9 cellular contexts compared by ENCODE assay signal in the genomic region with DNA sequence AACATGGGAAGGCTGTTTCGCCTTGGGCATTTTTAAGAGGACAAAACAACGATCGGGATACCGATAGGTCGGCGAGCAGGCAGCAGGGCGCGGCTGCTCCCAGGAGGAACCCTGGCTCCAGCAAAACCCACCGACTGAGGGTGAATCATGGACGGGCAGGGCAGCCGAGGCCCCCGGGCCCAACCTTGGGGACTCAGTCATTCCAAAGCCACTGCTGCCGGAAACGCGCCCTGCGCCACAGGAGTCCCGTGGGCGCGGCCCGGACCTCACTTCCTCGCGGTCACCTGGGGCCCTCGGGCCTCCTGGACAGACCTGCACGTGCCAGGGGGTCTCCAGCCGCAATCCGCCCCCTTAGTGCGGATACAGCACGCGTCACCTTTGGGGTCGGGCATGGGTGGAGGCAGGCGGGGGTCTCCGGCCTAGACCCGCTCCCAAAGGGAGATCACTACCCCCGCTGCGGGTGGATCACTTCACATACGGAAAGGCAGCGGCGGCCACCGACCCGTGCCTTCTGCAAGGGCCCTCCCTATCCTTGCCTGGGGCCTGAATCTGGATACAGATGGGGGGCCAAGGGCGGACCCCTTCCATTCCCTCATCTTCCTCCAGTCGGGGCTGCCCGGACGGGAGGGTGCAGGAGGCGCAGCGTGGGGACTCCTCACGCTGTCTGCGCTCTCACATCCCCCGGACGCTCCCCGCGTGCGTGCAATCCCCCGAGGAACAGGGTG. TPM values are rescaled to one million over a fixed set of nuclear protein-coding genes. Genes with fewer than 3 reads are reported as not detected.
DNase-seq lines count a peak whose midpoint lies in the region; ATAC-seq and TF ChIP-seq lines count a peak whose summit lies in the region.
"Had no signal": no experiment of that assay in that cellular context is flagged by ENCODE, and none has a peak within 500 bp of the region (broad histone marks: within the 10 kb centered on the region; RNA-seq: fewer than 3 reads in every experiment).

No MANE protein-coding gene starts in this region.

- H3K4me3 ChIP-seq in effector memory CD4-positive, alpha-beta T cell (ENCODE audit: insufficient read depth, low read depth, low read length, poor library complexity, severe bottlenecking), result peak overlapping the region; percentile 82
- peak overlapping the region; percentile 64 for H3K4me3 ChIP-seq in mesendoderm (ENCODE audit: low read length)

- TF ChIP-seq POLR2A in GM18505 (IDR thresholded peaks at IDR 0.05; ENCODE audit: borderline replicate concordance, extremely low read depth, insufficient read depth, insufficient read length), result no peak

- H3K36me3 ChIP-seq in effector memory CD4-positive, alpha-beta T cell (ENCODE audit: control insufficient read depth, insufficient read depth, low read length), result no peaks in the 10 kb centered on the region
- no peaks in the 10 kb centered on the region for H3K36me3 ChIP-seq in mesendoderm (ENCODE audit: control insufficient read depth, insufficient read depth, low read length)

- H4K5ac ChIP-seq in mesendoderm (ENCODE audit: low read length), result no peak overlapping the region

- peaks cover 28% of the 10 kb centered on the region for H3K36me3 Mint-ChIP-seq in activated CD8-positive, alpha-beta T cell treated with anti-CD3 and anti-CD28 coated beads, Interleukin-2, amount 10 ng/mL, durations not matched to agents 7 days and 5 days (ENCODE audit: low read depth)

- peak overlapping the region; percentile 43 for H3K18ac ChIP-seq in mesendoderm (ENCODE audit: low read length)

- no peaks in the 10 kb centered on the region for H3K27me3 Mint-ChIP-seq in activated CD8-positive, alpha-beta T cell treated with anti-CD3 and anti-CD28 coated beads, Interleukin-2, amount 10 ng/mL, durations not matched to agents 7 days and 5 days (ENCODE audit: low read depth)

- no peaks in the 10 kb centered on the region for H3K27me3 ChIP-seq in effector memory CD4-positive, alpha-beta T cell (replicated peaks; ENCODE audit: control insufficient read depth, insufficient read depth, low read length, poor library complexity, severe bottlenecking)
- H3K27me3 ChIP-seq in mesendoderm (ENCODE audit: insufficient read depth, low read length, poor library complexity), result no peaks in the 10 kb centered on the region

- H3K9me3 ChIP-seq in effector memory CD4-positive, alpha-beta T cell (ENCODE audit: control insufficient read depth, low read length), result no peaks in the 10 kb centered on the region

- DNase-seq in NCI-H2081 (lab: John Stamatoyannopoulos, UW) (peak; percentile 50 to 66), mesendoderm (peak; percentile 66), middle frontal gyrus (ENCODE audit: extremely low spot score, low spot score) (no peak)
- peak; percentile 53 for DNase-seq in activated CD8-positive, alpha-beta T cell treated with anti-CD3 and anti-CD28 coated beads, Interleukin-2, amount 10 ng/mL, durations not matched to agents 7 days and 5 days
- peak; percentile 10 to 24 (median 12) for DNase-seq in effector memory CD4-positive, alpha-beta T cell
- peak; percentile 60 to 61 for DNase-seq in stimulated activated CD8-positive, alpha-beta memory T cell treated with anti-CD3 and anti-CD28 coated beads, Interleukin-15, amount 100 ng/mL, for 48 hours (ENCODE audit: low read depth in 2 of 2)

- H3K4ac ChIP-seq in mesendoderm (ENCODE audit: low read depth, low read length), result peak overlapping the region; percentile 21

- peak overlapping the region; percentile 95 for H3K27ac Mint-ChIP-seq in activated CD8-positive, alpha-beta T cell treated with anti-CD3 and anti-CD28 coated beads, Interleukin-2, amount 10 ng/mL, durations not matched to agents 7 days and 5 days

- POLR2A ChIA-PET in activated CD8-positive, alpha-beta T cell treated with anti-CD3 and anti-CD28 coated beads, Interleukin-2, amount 10 ng/mL, durations not matched to agents 7 days and 5 days (lab: Charles Lee), result interaction anchor here (0.8 to 1.7 kb wide), 6 partner anchors 19 to 1228 kb away, joined by 3 to 12 read pairs (median 4); no protein-coding TSS in a partner anchor

- H2BK15ac ChIP-seq in mesendoderm (replicated peaks; ENCODE audit: low read depth), result no peak overlapping the region

- peaks cover 48% of the 10 kb centered on the region for H3K79me2 ChIP-seq in mesendoderm (ENCODE audit: control insufficient read depth, insufficient read depth, low read length)

- H2BK5ac ChIP-seq in mesendoderm (ENCODE audit: low read length), result no peak overlapping the region

- H3K79me1 ChIP-seq in mesendoderm (ENCODE audit: low read length), result no peaks in the 10 kb centered on the region

- CTCF ChIA-PET in activated CD8-positive, alpha-beta T cell treated with anti-CD3 and anti-CD28 coated beads, Interleukin-2, amount 10 ng/mL, durations not matched to agents 7 days and 5 days (lab: Charles Lee), result no interaction called here

- H3K9ac ChIP-seq in mesendoderm (ENCODE audit: low read length), result peak overlapping the region; percentile 85

- H3K4me1 ChIP-seq in effector memory CD4-positive, alpha-beta T cell (ENCODE audit: control insufficient read depth, insufficient read depth, low read length, poor library complexity, severe bottlenecking), result peaks cover 5% of the 10 kb centered on the region
- peaks cover 4% of the 10 kb centered on the region for H3K4me1 ChIP-seq in mesendoderm (ENCODE audit: control insufficient read depth, low read depth, low read length)

- no CpG with 5 or more reads among the region's 54 CpGs for WGBS in mesendoderm (ENCODE audit: extremely low coverage, insufficient coverage, low lambda C conversion rate)

- H3K4me3 Mint-ChIP-seq in activated CD8-positive, alpha-beta T cell treated with anti-CD3 and anti-CD28 coated beads, Interleukin-2, amount 10 ng/mL, durations not matched to agents 7 days and 5 days, result peak overlapping the region; percentile 88

- H3K56ac ChIP-seq in mesendoderm (ENCODE audit: low read length), result peak overlapping the region; percentile 84

- ATAC-seq in GM18505 (IDR thresholded peaks at IDR 0.05; ENCODE audit: unreplicated experiment) (peak; percentile 28), HG02610 (IDR thresholded peaks at IDR 0.05; ENCODE audit: unreplicated experiment) (peak; percentile 20)
- peak; percentile 27 for ATAC-seq in activated CD8-positive, alpha-beta T cell treated with anti-CD3 and anti-CD28 coated beads, Interleukin-2, amount 10 ng/mL, durations not matched to agents 7 days and 5 days

- H3K9me3 Mint-ChIP-seq in activated CD8-positive, alpha-beta T cell treated with anti-CD3 and anti-CD28 coated beads, Interleukin-2, amount 10 ng/mL, durations not matched to agents 7 days and 5 days (ENCODE audit: insufficient read depth), result no peaks in the 10 kb centered on the region

- H2BK120ac ChIP-seq in mesendoderm (ENCODE audit: low read depth, low read length), result no peak overlapping the region

- H3K27ac ChIP-seq in effector memory CD4-positive, alpha-beta T cell (ENCODE audit: insufficient read depth, low read length, poor library complexity, severe bottlenecking), result peak overlapping the region; percentile 57
- peak overlapping the region; percentile 58 for H3K27ac ChIP-seq in mesendoderm (ENCODE audit: low read depth, low read length)

- no peak overlapping the region for H4K8ac ChIP-seq in mesendoderm (ENCODE audit: low read depth, low read length)

- no peak overlapping the region for H2AK5ac ChIP-seq in mesendoderm (ENCODE audit: low read length)

- peak overlapping the region; percentile 43 for H3K4me2 ChIP-seq in mesendoderm (ENCODE audit: low read length)

- peaks cover 40% of the 10 kb centered on the region for H3K4me1 Mint-ChIP-seq in activated CD8-positive, alpha-beta T cell treated with anti-CD3 and anti-CD28 coated beads, Interleukin-2, amount 10 ng/mL, durations not matched to agents 7 days and 5 days (ENCODE audit: low read depth)

- H3K23ac ChIP-seq in mesendoderm (ENCODE audit: low read length), result no peak overlapping the region

RNA-seq across cellular contexts. Expression of a gene that starts 0.7 kb away (rescaled TPM):
- total RNA-seq in activated CD8-positive, alpha-beta T cell treated with anti-CD3 and anti-CD28 coated beads, Interleukin-2, amount 10 ng/mL, durations not matched to agents 7 days and 5 days, result 100 to 1,000 TPM; 251 to 256 TPM
- polyA plus RNA-seq in mesendoderm (2013, experiment 1 of 2), result 709 TPM
- 717 TPM for polyA plus RNA-seq in mesendoderm (2013, experiment 2 of 2)

RNA-seq across cellular contexts. Expression of a gene that starts 47.6 kb away (rescaled TPM):
- not detected for total RNA-seq in activated CD8-positive, alpha-beta T cell treated with anti-CD3 and anti-CD28 coated beads, Interleukin-2, amount 10 ng/mL, durations not matched to agents 7 days and 5 days
- 0.01 TPM for polyA plus RNA-seq in mesendoderm (2013, experiment 1 of 2)
- polyA plus RNA-seq in mesendoderm (2013, experiment 2 of 2), result not detected
- total RNA-seq: subcutaneous adipose tissue had no signal
